30 cellular contexts compared by ENCODE assay signal in the genomic region with DNA sequence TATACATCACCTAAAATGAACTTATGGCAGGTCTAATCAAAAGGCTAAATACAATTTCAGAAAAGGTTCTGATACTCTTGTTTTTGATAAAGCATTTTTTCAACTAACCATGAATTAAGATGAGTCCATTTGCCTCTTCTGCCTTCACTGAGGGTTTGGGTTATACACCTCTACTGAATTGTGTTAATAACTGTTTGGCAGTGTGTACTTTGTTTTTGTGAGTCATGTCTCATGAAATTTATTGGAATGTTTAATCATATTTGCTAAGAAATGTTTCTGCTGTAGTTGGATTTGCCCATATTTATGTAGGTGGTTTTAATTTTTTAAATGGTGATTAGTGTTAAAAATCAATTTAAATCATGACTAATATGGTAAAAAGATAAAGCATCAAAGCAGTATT.
"Had no signal": no experiment of that assay in that cellular context is flagged by ENCODE, and none has a peak within 500 bp of the region (broad histone marks: within the 10 kb centered on the region; RNA-seq: fewer than 3 reads in every experiment).

No MANE protein-coding gene starts in this region.

- DNase-seq: activated CD4-positive, alpha-beta memory T cell treated with anti-CD3 and anti-CD28 coated beads for 36 hours; activated CD4-positive, alpha-beta T cell treated with anti-CD3 and anti-CD28 coated beads, Interleukin-2, amount 10 ng/mL, durations not matched to agents 24 days and 14 days; activated CD4-positive, CD25-positive, alpha-beta regulatory T cell treated with anti-CD3 and anti-CD28 coated beads, Interleukin-2, amount 50 U/mL, for 72 hours; activated CD8-positive, alpha-beta memory T cell treated with anti-CD3 and anti-CD28 coated beads, Interleukin-2, amount 50 U/mL, for 4 hours; activated effector memory CD4-positive, alpha-beta T cell treated with anti-CD3 and anti-CD28 coated beads, Interleukin-2, amount 50 U/mL, for 16 hours; activated naive CD4-positive, alpha-beta T cell treated with anti-CD3 and anti-CD28 coated beads for 36 hours; activated naive CD8-positive, alpha-beta T cell treated with anti-CD3 and anti-CD28 coated beads for 36 hours; activated T-cell treated with anti-CD3 and anti-CD28 coated beads, Interleukin-2, amount 50 U/mL, for 1 hour; central memory CD4-positive, alpha-beta T cell; esophagus squamous epithelium; gastrocnemius medialis; glutamatergic neuron; hippocampal formation; left cardiac atrium; naive B cell; nephron progenitor cell; pancreas; retina; small intestine; stimulated activated CD4-positive, alpha-beta T cell treated with anti-CD3 and anti-CD28 coated beads, Interleukin-1b, Interleukin-23, amount 100 ng/mL, for 48 hours; stimulated activated CD4-positive, alpha-beta T cell treated with anti-CD3 and anti-CD28 coated beads, Interleukin-4, amount 100 ng/mL, for 4 hours; stimulated activated CD8-positive, alpha-beta memory T cell treated with anti-CD3 and anti-CD28 coated beads, Interleukin-4, amount 100 ng/mL, for 48 hours; stimulated activated naive CD8-positive, alpha-beta T cell treated with anti-CD3 and anti-CD28 coated beads, Interleukin-15, amount 100 ng/mL, for 72 hours; substantia nigra; T-helper 9 cell; uterus had no signal

- H3K27ac ChIP-seq: ascending aorta, esophagus squamous epithelium, gastrocnemius medialis, pancreas, prostate gland, uterus had no signal

- H3K4me3 ChIP-seq: ascending aorta, esophagus squamous epithelium, gastrocnemius medialis, pancreas, prostate gland, uterus had no signal

- ATAC-seq: gastrocnemius medialis; left cardiac atrium; pancreas; sciatic nerve; stimulated activated memory B cell treated with anti-CD40 and anti-IgM and Interleukin-4, amounts not matched to agents 10 μg/mL and 1 μg/mL and 100 μg/mL, for 72 hours; stimulated activated naive CD8-positive, alpha-beta T cell treated with anti-CD3 and anti-CD28 coated beads, Interleukin-15, amount 100 ng/mL, for 72 hours had no signal
